In genomic region chr2:55961318-55961911, GRCh38 we compare ENCODE assay signal across 1 cellular context.
TF ChIP-seq lines count a peak whose summit lies in the region.

No MANE protein-coding gene starts in this region.

TF ChIP-seq in GM23338, 12 proteins besides CTCF, POLR2A, EP300 and RAD21 (continued from another document):
- TF ChIP-seq ZNF462 (CRISPR knock-in tag; IDR thresholded peaks at IDR 0.05) = no peak
- TF ChIP-seq STAT1 (IDR thresholded peaks at IDR 0.05; ENCODE audit: unreplicated experiment) = no peak
- TF ChIP-seq ZNF114 (CRISPR knock-in tag; IDR thresholded peaks at IDR 0.05) = no peak
- TF ChIP-seq EZH2 (IDR thresholded peaks at IDR 0.05; ENCODE audit: low read depth, unreplicated experiment) = no peak
- no peak for TF ChIP-seq NANOG (IDR thresholded peaks at IDR 0.05; ENCODE audit: borderline replicate concordance)
- TF ChIP-seq JUNB (IDR thresholded peaks at IDR 0.05; ENCODE audit: unreplicated experiment) = no peak
- no peak for TF ChIP-seq ETS1 (IDR thresholded peaks at IDR 0.05)
- no peak for TF ChIP-seq REST (IDR thresholded peaks at IDR 0.05; ENCODE audit: unreplicated experiment)
- TF ChIP-seq CREB1 (CRISPR knock-in tag; IDR thresholded peaks at IDR 0.05; ENCODE audit: low read depth) = no peak
- no peak for TF ChIP-seq ZNF331 (CRISPR knock-in tag; IDR thresholded peaks at IDR 0.05; ENCODE audit: low read depth)
TF ChIP-seq in GM23338: peak in this region for 0.
